ENCODE assay signal across 12 cellular contexts in genomic region chr4:150518559-150518958, GRCh38.
DNase-seq lines count a peak whose midpoint lies in the region; ATAC-seq and TF ChIP-seq lines count a peak whose summit lies in the region.
"Had no signal": no experiment of that assay in that cellular context is flagged by ENCODE, and none has a peak within 500 bp of the region (broad histone marks: within the 10 kb centered on the region; RNA-seq: fewer than 3 reads in every experiment).

No MANE protein-coding gene starts in this region.

- H3K27ac Mint-ChIP-seq in activated CD4-positive, alpha-beta memory T cell treated with anti-CD3 and anti-CD28 coated beads for 36 hours, result no peak overlapping the region

- CTCF ChIA-PET in RWPE1 (lab: Yijun Ruan, JAX), result no interaction called here
- CTCF ChIA-PET in activated CD4-positive, alpha-beta memory T cell treated with anti-CD3 and anti-CD28 coated beads for 36 hours (lab: Charles Lee), result no interaction called here

- peak; percentile 97 to 98 for ATAC-seq in activated T-cell treated with anti-CD3 and anti-CD28 coated beads, Interleukin-2, amount 50 U/mL, for 4 hours

- POLR2A ChIA-PET in RWPE1 (lab: Yijun Ruan, JAX; ENCODE audit: low non-redundant PET), result no interaction called here
- POLR2A ChIA-PET in activated CD4-positive, alpha-beta memory T cell treated with anti-CD3 and anti-CD28 coated beads for 36 hours (lab: Charles Lee), result no interaction called here

- H3K4me3 Mint-ChIP-seq in activated T-cell treated with anti-CD3 and anti-CD28 coated beads, Interleukin-2, amount 50 U/mL, for 4 hours, result no peak overlapping the region
- no peak overlapping the region for H3K4me3 Mint-ChIP-seq in activated CD4-positive, alpha-beta memory T cell treated with anti-CD3 and anti-CD28 coated beads for 36 hours

- TF ChIP-seq CTCF in RWPE1 (conservative IDR thresholded peaks at IDR 0.05; ENCODE audit: low read depth) (no peak), fibroblast of mammary gland (conservative IDR thresholded peaks at IDR 0.05; ENCODE audit: control insufficient read depth, insufficient read depth, low read depth, low read length) (no peak)

- peaks cover 15% of the 10 kb centered on the region for H3K4me1 Mint-ChIP-seq in activated T-cell treated with anti-CD3 and anti-CD28 coated beads, Interleukin-2, amount 50 U/mL, for 4 hours (ENCODE audit: low read depth)
- H3K4me1 Mint-ChIP-seq in activated CD4-positive, alpha-beta memory T cell treated with anti-CD3 and anti-CD28 coated beads for 36 hours (ENCODE audit: low read depth), result peaks cover 17% of the 10 kb centered on the region

- DNase-seq in activated T-cell treated with anti-CD3 and anti-CD28 coated beads, Interleukin-2, amount 50 U/mL, for 4 hours, result no peak
- DNase-seq in activated T-cell treated with anti-CD3 and anti-CD28 coated beads, Interleukin-2, amount 50 U/mL, for 48 hours, result no peak
- DNase-seq in RWPE1 (ENCODE audit: low spot score) (peak; percentile 59), fibroblast of mammary gland (ENCODE audit: low read depth) (peak; percentile 76), stromal cell of bone marrow (ENCODE audit: low read depth) (peak; percentile 35), SK-N-DZ (ENCODE audit: low spot score) (no peak)
- DNase-seq in activated CD4-positive, alpha-beta memory T cell treated with anti-CD3 and anti-CD28 coated beads for 36 hours, result no peak
- DNase-seq in effector CD4-positive, alpha-beta T cell, result no peak
- DNase-seq: dorsolateral prefrontal cortex, Karpas-422, upper lobe of left lung had no signal

- H3K27me3 Mint-ChIP-seq in activated T-cell treated with anti-CD3 and anti-CD28 coated beads, Interleukin-2, amount 50 U/mL, for 4 hours (ENCODE audit: low read depth), result no peaks in the 10 kb centered on the region
- no peaks in the 10 kb centered on the region for H3K27me3 Mint-ChIP-seq in activated CD4-positive, alpha-beta memory T cell treated with anti-CD3 and anti-CD28 coated beads for 36 hours

- intact Hi-C loops in activated CD4-positive, alpha-beta memory T cell treated with anti-CD3 and anti-CD28 coated beads for 36 hours (cut with micrococcal nuclease), result loop anchor here (1.0 to 5.0 kb wide), 3 partner anchors 27 to 82 kb away; no protein-coding TSS in a partner anchor

- H3K27ac ChIP-seq in RWPE1, result no peak overlapping the region
- H3K27ac ChIP-seq: dorsolateral prefrontal cortex, parathyroid adenoma, upper lobe of left lung had no signal

- H3K36me3 Mint-ChIP-seq in activated T-cell treated with anti-CD3 and anti-CD28 coated beads, Interleukin-2, amount 50 U/mL, for 4 hours (ENCODE audit: insufficient read depth), result peaks cover 16% of the 10 kb centered on the region
- H3K36me3 Mint-ChIP-seq in activated CD4-positive, alpha-beta memory T cell treated with anti-CD3 and anti-CD28 coated beads for 36 hours, result peaks cover 8% of the 10 kb centered on the region

- H3K4me3 ChIP-seq in fibroblast of mammary gland (ENCODE audit: control insufficient read depth, low read depth, low read length), result no peak overlapping the region
- H3K4me3 ChIP-seq: dorsolateral prefrontal cortex, upper lobe of left lung had no signal

- H3K9me3 Mint-ChIP-seq in activated T-cell treated with anti-CD3 and anti-CD28 coated beads, Interleukin-2, amount 50 U/mL, for 4 hours, result no peaks in the 10 kb centered on the region
- no peaks in the 10 kb centered on the region for H3K9me3 Mint-ChIP-seq in activated CD4-positive, alpha-beta memory T cell treated with anti-CD3 and anti-CD28 coated beads for 36 hours

Comparison
In these comparisons a context has a peak if more than half of its experiments do, and no peak if none do; other contexts are left out.
1. DNase-seq: peak in RWPE1 (single experiment), fibroblast of mammary gland (single experiment) and stromal cell of bone marrow (single experiment); none in activated T-cell treated with anti-CD3 and anti-CD28 coated beads, Interleukin-2, amount 50 U/mL, for 4 hours (single experiment), activated T-cell treated with anti-CD3 and anti-CD28 coated beads, Interleukin-2, amount 50 U/mL, for 48 hours (0 of 2), activated CD4-positive, alpha-beta memory T cell treated with anti-CD3 and anti-CD28 coated beads for 36 hours (single experiment), effector CD4-positive, alpha-beta T cell (single experiment) and SK-N-DZ (single experiment).